20 cellular contexts compared by ENCODE assay signal in the genomic region with DNA sequence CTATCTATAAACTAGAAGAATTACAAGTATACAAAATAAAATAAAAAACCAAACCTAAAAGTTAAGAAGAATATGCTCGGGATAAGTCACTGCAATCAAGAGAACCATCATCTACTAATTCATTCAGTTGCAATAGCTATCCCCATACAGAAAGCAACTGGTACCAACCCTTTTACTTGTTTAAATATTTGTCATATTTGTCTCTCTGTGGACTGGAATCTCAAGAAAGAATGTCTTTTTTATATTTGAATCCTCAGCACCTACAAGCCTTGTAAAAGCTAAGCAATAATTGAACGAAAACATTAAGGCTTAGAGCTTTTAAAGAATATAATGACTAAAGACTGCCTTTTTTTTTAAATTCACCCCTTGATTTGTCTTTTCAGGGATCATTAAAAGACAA. TPM values are rescaled to one million over a fixed set of nuclear protein-coding genes. Genes with fewer than 3 reads are reported as not detected.
DNase-seq lines count a peak whose midpoint lies in the region; ATAC-seq, FAIRE-seq and TF ChIP-seq lines count a peak whose summit lies in the region.
"Had no signal": no experiment of that assay in that cellular context is flagged by ENCODE, and none has a peak within 500 bp of the region (broad histone marks: within the 10 kb centered on the region; RNA-seq: fewer than 3 reads in every experiment).

No MANE protein-coding gene starts in this region.

- no peak overlapping the region for H2AFZ ChIP-seq in IMR-90 (replicated peaks; ENCODE audit: low read length, poor library complexity)
- H2AFZ ChIP-seq in GM23338, result no peak overlapping the region

- no peaks in the 10 kb centered on the region for H3F3A ChIP-seq in GM23338 (replicated peaks; ENCODE audit: low read depth)

- H3K27me3 ChIP-seq in CD4-positive, alpha-beta memory T cell (ENCODE audit: insufficient read depth, low read length), result no peaks in the 10 kb centered on the region
- H3K27me3 ChIP-seq in IMR-90 (ENCODE audit: control insufficient read depth, insufficient read depth, low read length) (no peaks in the 10 kb centered on the region), GM23338 (ENCODE audit: insufficient read depth) (no peaks in the 10 kb centered on the region), thyroid gland (no peaks in the 10 kb centered on the region)

- H3K4me3 Mint-ChIP-seq in CD4-positive, alpha-beta memory T cell, result peak overlapping the region in 3 of 8 donors; percentile 20 to 22 (median 21)
- no peak overlapping the region for H3K4me3 Mint-ChIP-seq in stimulated activated effector memory CD8-positive, alpha-beta T cell treated with anti-CD3 and anti-CD28 coated beads, Interleukin-12 subunit alpha, Interleukin-12 subunit beta, amount 100 ng/mL, for 72 hours
- H3K4me3 Mint-ChIP-seq in GM23338, result no peak overlapping the region

- in situ Hi-C loops in IMR-90 (cut with MboI; ENCODE audit: low sequenced_read_pairs), result loop anchor here (25.0 kb wide), 2 partner anchors 574 to 699 kb away; no protein-coding TSS in a partner anchor

- peaks cover 41 to 63% (median 42%) of the 10 kb centered on the region in 4 donors for H3K4me1 Mint-ChIP-seq in CD4-positive, alpha-beta memory T cell
- H3K4me1 Mint-ChIP-seq in stimulated activated effector memory CD8-positive, alpha-beta T cell treated with anti-CD3 and anti-CD28 coated beads, Interleukin-12 subunit alpha, Interleukin-12 subunit beta, amount 100 ng/mL, for 72 hours, result peaks cover 39% of the 10 kb centered on the region
- H3K4me1 Mint-ChIP-seq in GM23338, result no peaks in the 10 kb centered on the region; the same call in 2 of the 3 replicates

- H2BK120ac ChIP-seq in IMR-90 (ENCODE audit: low read depth, low read length), result no peak overlapping the region

- no peak overlapping the region; a peak in 1 of 4 replicates for H4K8ac ChIP-seq in IMR-90 (ENCODE audit: low read depth in 2 of 2, low read length in 2 of 2)

- no peak overlapping the region for H3K23ac ChIP-seq in IMR-90 (ENCODE audit: low read depth, low read length)

- no peak overlapping the region for H3K18ac ChIP-seq in IMR-90 (ENCODE audit: low read depth, low read length)

- CTCF ChIA-PET in CD4-positive, alpha-beta memory T cell (lab: Charles Lee; ENCODE audit: partially characterized antibody), result interaction anchor here (1.4 to 7.2 kb wide), 4 partner anchors 85 to 316 kb away, joined by 4 to 117 read pairs (median 6); a partner anchor contains a TSS
- CTCF ChIA-PET in IMR-90 (lab: Yijun Ruan, JAX), result interaction anchor here (0.7 to 1.0 kb wide), 2 partner anchors 84 to 85 kb away, joined by 3 read pairs; no protein-coding TSS in a partner anchor

- TF ChIP-seq CTCF in IMR-90 (conservative IDR thresholded peaks at IDR 0.05; ENCODE audit: low read depth, low read length) (no peak), GM23338 (conservative IDR thresholded peaks at IDR 0.05; ENCODE audit: low read depth in 2 of 2) (no peak), thyroid gland (IDR thresholded peaks at IDR 0.05) (no peak)

- no peak for TF ChIP-seq POLR2A in IMR-90 (IDR thresholded peaks at IDR 0.05; ENCODE audit: low read depth, low read length)
- TF ChIP-seq POLR2A in thyroid gland (IDR thresholded peaks at IDR 0.05), result no peak

- peak overlapping the region in 5 of 7 donors; percentile 8 to 93 (median 72) for H3K27ac Mint-ChIP-seq in CD4-positive, alpha-beta memory T cell
- peak overlapping the region; percentile 96 for H3K27ac Mint-ChIP-seq in stimulated activated effector memory CD8-positive, alpha-beta T cell treated with anti-CD3 and anti-CD28 coated beads, Interleukin-12 subunit alpha, Interleukin-12 subunit beta, amount 100 ng/mL, for 72 hours
- no peak overlapping the region for H3K27ac Mint-ChIP-seq in GM23338

- H2AK9ac ChIP-seq in IMR-90 (replicated peaks; ENCODE audit: low read depth, low read length, poor library complexity), result no peak overlapping the region

- H3K36me3 Mint-ChIP-seq in CD4-positive, alpha-beta memory T cell, result peaks cover 4 to 11% of the 10 kb centered on the region in 2 donors
- peaks cover 6% of the 10 kb centered on the region for H3K36me3 Mint-ChIP-seq in stimulated activated effector memory CD8-positive, alpha-beta T cell treated with anti-CD3 and anti-CD28 coated beads, Interleukin-12 subunit alpha, Interleukin-12 subunit beta, amount 100 ng/mL, for 72 hours
- peaks cover 6% of the 10 kb centered on the region; the same call in 1 of the 3 replicates for H3K36me3 Mint-ChIP-seq in GM23338 (ENCODE audit: low read depth)

- H3K79me2 ChIP-seq in GM23338 (replicated peaks; ENCODE audit: insufficient read depth), result peaks cover 62% of the 10 kb centered on the region

- no peaks in the 10 kb centered on the region for H3K27me3 Mint-ChIP-seq in CD4-positive, alpha-beta memory T cell
- no peaks in the 10 kb centered on the region for H3K27me3 Mint-ChIP-seq in GM23338 (ENCODE audit: insufficient read depth, low read depth, poor library complexity)

- no peak overlapping the region for H3K56ac ChIP-seq in IMR-90 (ENCODE audit: extremely low read depth, insufficient read depth, low read length)

- no peaks in the 10 kb centered on the region for H3K9me3 Mint-ChIP-seq in CD4-positive, alpha-beta memory T cell
- no peaks in the 10 kb centered on the region for H3K9me3 Mint-ChIP-seq in stimulated activated effector memory CD8-positive, alpha-beta T cell treated with anti-CD3 and anti-CD28 coated beads, Interleukin-12 subunit alpha, Interleukin-12 subunit beta, amount 100 ng/mL, for 72 hours
- no peaks in the 10 kb centered on the region for H3K9me3 Mint-ChIP-seq in GM23338

- POLR2A ChIA-PET in CD4-positive, alpha-beta memory T cell (lab: Charles Lee; ENCODE audit: partially characterized antibody), result interaction anchor here (1.0 to 6.5 kb wide), 3 partner anchors 7 to 316 kb away, joined by 3 to 54 read pairs (median 4); a partner anchor contains a TSS
- POLR2A ChIA-PET in IMR-90 (lab: Charles Lee; ENCODE audit: unreplicated experiment), result no interaction called here

- no peaks in the 10 kb centered on the region for H3K9me2 ChIP-seq in GM23338 (ENCODE audit: insufficient read depth)
- H3K9me2 ChIP-seq: SK-N-SH had no signal

- peak; percentile 47 for FAIRE-seq in islet of Langerhans (lab: Jason Lieb, UNC)
- FAIRE-seq: H1 had no signal

- H3K36me3 ChIP-seq in CD4-positive, alpha-beta memory T cell (ENCODE audit: insufficient read depth, low read length), result no peaks in the 10 kb centered on the region
- H3K36me3 ChIP-seq in IMR-90 (ENCODE audit: control insufficient read depth, insufficient read depth, low read length), result peaks cover 2% of the 10 kb centered on the region; the same call in 1 of the 2 replicates
- no peaks in the 10 kb centered on the region for H3K36me3 ChIP-seq in GM23338 (ENCODE audit: insufficient read depth)
- H3K36me3 ChIP-seq in thyroid gland, result no peaks in the 10 kb centered on the region

- H2BK15ac ChIP-seq in IMR-90 (ENCODE audit: low read depth, low read length), result no peak overlapping the region

- no peaks in the 10 kb centered on the region; the same call in 1 of the 2 replicates for H4K20me1 ChIP-seq in IMR-90 (ENCODE audit: insufficient read depth, low read length)
- no peaks in the 10 kb centered on the region for H4K20me1 ChIP-seq in GM23338 (replicated peaks; ENCODE audit: insufficient read depth)

- H3K9me1 ChIP-seq in IMR-90 (ENCODE audit: insufficient read depth, low read length), result peaks cover 2% of the 10 kb centered on the region; the same call in 1 of the 2 replicates

- H3K4me1 ChIP-seq in CD4-positive, alpha-beta memory T cell (ENCODE audit: insufficient read depth, low read length), result peaks cover 63% of the 10 kb centered on the region
- no peaks in the 10 kb centered on the region for H3K4me1 ChIP-seq in IMR-90 (ENCODE audit: control insufficient read depth, insufficient read depth, low read length)
- no peaks in the 10 kb centered on the region; the same call in 1 of the 2 replicates for H3K4me1 ChIP-seq in GM23338 (ENCODE audit: insufficient read depth)
- peaks cover 0 to 5% of the 10 kb centered on the region in 2 donors for H3K4me1 ChIP-seq in thyroid gland

- ATAC-seq in IMR-90 (ENCODE audit: low read depth) (peak; percentile 86), GM23338 (no peak), GM19463 (IDR thresholded peaks at IDR 0.05; ENCODE audit: unreplicated experiment) (no peak)
- ATAC-seq in stimulated activated effector memory CD8-positive, alpha-beta T cell treated with anti-CD3 and anti-CD28 coated beads, Interleukin-12 subunit alpha, Interleukin-12 subunit beta, amount 100 ng/mL, for 72 hours, result no peak

- H3K14ac ChIP-seq in IMR-90 (replicated peaks; ENCODE audit: low read depth, low read length), result no peak overlapping the region

- no peak overlapping the region for H2BK20ac ChIP-seq in IMR-90 (ENCODE audit: low read depth, low read length)

- no peak overlapping the region for H3K9ac ChIP-seq in IMR-90 (ENCODE audit: low read depth, low read length)
- H3K9ac ChIP-seq: SK-N-SH had no signal

- dilution Hi-C loops in IMR-90 (cut with HindIII; ENCODE audit: low sequenced_read_pairs, unreplicated experiment), result no loop called here

- intact Hi-C loops in CD4-positive, alpha-beta memory T cell (cut with micrococcal nuclease), result loop anchor here (1.0 kb wide), 1 partner anchor 8 kb away; a partner anchor contains a TSS
- intact Hi-C loops in IMR-90 (cut with micrococcal nuclease) (loop anchor here (1.0 kb wide), 1 partner anchor 8 kb away; a partner anchor contains a TSS), thyroid gland (cut with DNase I) (no loop called here)

- no peak overlapping the region for H3K4me3 ChIP-seq in CD4-positive, alpha-beta memory T cell (ENCODE audit: low read length in 2 of 2)
- H3K4me3 ChIP-seq in IMR-90 (ENCODE audit: insufficient read depth, low read depth, low read length), result no peak overlapping the region
- H3K4me3 ChIP-seq in GM23338, result no peak overlapping the region
- H3K4me3 ChIP-seq in thyroid gland (replicated peaks in 1 of 3), result no peak overlapping the region

- TF ChIP-seq RAD21 in IMR-90 (IDR thresholded peaks at IDR 0.05; ENCODE audit: low read length), result no peak

- no peak overlapping the region for H3K4ac ChIP-seq in IMR-90 (ENCODE audit: low read depth, low read length)

- no peak for DNase-seq in CD4-positive, alpha-beta memory T cell
- no peak for DNase-seq in IMR-90
- DNase-seq in stimulated activated effector memory CD8-positive, alpha-beta T cell treated with anti-CD3 and anti-CD28 coated beads, Interleukin-12 subunit alpha, Interleukin-12 subunit beta, amount 100 ng/mL, for 72 hours (ENCODE audit: low spot score in 2 of 2), result no peak
- DNase-seq in GM23338 (ENCODE audit: low spot score), result no peak
- no peak for DNase-seq in thyroid gland
- DNase-seq: ACHN, AML-193, Caco-2, GDM1, NCI-H1417 treated with DMSO at 0.1 percent for 48 hours, NCI-H1930, NCI-H345, NCI-H524 treated with DMSO at 0.1 percent for 48 hours, SHP77 treated with DMSO at 0.1 percent for 48 hours, SK-N-SH had no signal

- H3K79me1 ChIP-seq in IMR-90 (ENCODE audit: low read depth in 1 of 2, low read length in 2 of 2), result peaks cover 5 to 7% of the 10 kb centered on the region in 2 experiments; a peak in 3 of 4 replicates

- WGBS in IMR-90 (ENCODE audit: extremely low coverage in 2 of 2, insufficient read length in 1 of 2), 2 experiments, result no CpG with 5 or more reads among the region's 2 CpGs
- 96 to 98% methylated on average over 2 of the region's 2 CpGs for WGBS in thyroid gland, 2 donors

- BruUV-seq in IMR-90 (replicated peaks; lab: Mats Ljungman, UMichigan), result no TSS peak

- no peak overlapping the region for H2AK5ac ChIP-seq in IMR-90 (ENCODE audit: low read depth, low read length)

- H3K4me2 ChIP-seq in IMR-90 (ENCODE audit: low read depth, low read length) (peak overlapping the region; percentile 45; the same call in 1 of the 2 replicates), GM23338 (no peak overlapping the region)
- H3K4me2 ChIP-seq: SK-N-SH had no signal

- H2BK5ac ChIP-seq in IMR-90 (ENCODE audit: low read depth, low read length, poor library complexity, severe bottlenecking), result no peak overlapping the region

- no peaks in the 10 kb centered on the region for H3K9me3 ChIP-seq in CD4-positive, alpha-beta memory T cell (ENCODE audit: control insufficient read depth in 1 of 2, low read length in 2 of 2)
- no peaks in the 10 kb centered on the region for H3K9me3 ChIP-seq in IMR-90 (ENCODE audit: control insufficient read depth, insufficient read depth, low read length)
- no peaks in the 10 kb centered on the region for H3K9me3 ChIP-seq in thyroid gland
- H3K9me3 ChIP-seq: Caco-2, SK-N-SH had no signal

- H3K27ac ChIP-seq in CD4-positive, alpha-beta memory T cell (ENCODE audit: low read depth, low read length), result peak overlapping the region; percentile 39
- H3K27ac ChIP-seq in IMR-90 (ENCODE audit: insufficient read depth, low read length), result no peak overlapping the region
- H3K27ac ChIP-seq in GM23338 (ENCODE audit: low read depth), result no peak overlapping the region
- H3K27ac ChIP-seq in thyroid gland, result no peak overlapping the region
- H3K27ac ChIP-seq: C4-2B had no signal

- no peak overlapping the region for H4K91ac ChIP-seq in IMR-90 (ENCODE audit: insufficient read depth, low read depth, low read length)

- no peak overlapping the region for H4K5ac ChIP-seq in IMR-90 (ENCODE audit: low read depth, low read length)

RNA-seq across cellular contexts. Expression of a gene that starts 7.9 kb away (rescaled TPM):
- total RNA-seq in CD4-positive, alpha-beta memory T cell, result 10 to 100 TPM; 97.3 to 98.3 TPM
- 10 to 100 TPM; 60.0 to 60.4 TPM for polyA plus RNA-seq in CD4-positive, alpha-beta memory T cell
- total RNA-seq in IMR-90 (2012; rRNA removed) (10.4 and 20.0 TPM in 2 replicates), thyroid gland (100 to 1,000 TPM in 1 of 4 donors, 10 to 100 TPM in 3; 48.2 to 111 (median 64.7) TPM)
- polyA plus RNA-seq in IMR-90 (2012; rRNA removed) (10.1 and 12.3 TPM in 2 replicates), GM23338 (2016; fragmentation: Nextera tagmentation; extraction: Ambion mirVana) (48.1 and 51.5 TPM in 2 replicates)
- 1.7 and 2.0 TPM in 2 replicates for polyA plus RNA-seq in IMR-90 (2012; cell fraction: cytosol; rRNA removed)
- polyA plus RNA-seq in IMR-90 (2012; cell fraction: nucleus; rRNA removed; ENCODE audit: low replicate concordance), result 6.4 and 25.9 TPM in 2 replicates
- 29.8 and 46.0 TPM in 2 replicates for total RNA-seq in GM23338 (2014; rRNA removed; shearing (Covaris generic))

RNA-seq across cellular contexts. Expression of a gene that starts 35.7 kb away (rescaled TPM):
- not detected for total RNA-seq in CD4-positive, alpha-beta memory T cell
- polyA plus RNA-seq in CD4-positive, alpha-beta memory T cell, result not detected
- total RNA-seq in IMR-90 (2012; rRNA removed), result under 0.01 and 0.18 TPM in 2 replicates
- 0.09 and 0.26 TPM in 2 replicates for polyA plus RNA-seq in IMR-90 (2012; rRNA removed)
- 0.05 and 0.07 TPM in 2 replicates for polyA plus RNA-seq in IMR-90 (2012; cell fraction: cytosol; rRNA removed)
- 0.01 and 0.15 TPM in 2 replicates for polyA plus RNA-seq in IMR-90 (2012; cell fraction: nucleus; rRNA removed; ENCODE audit: low replicate concordance)
- total RNA-seq in GM23338 (2014; rRNA removed; shearing (Covaris generic)), result not detected in 2 replicates
- polyA plus RNA-seq in GM23338 (2016; fragmentation: Nextera tagmentation; extraction: Ambion mirVana), result not detected in 2 replicates
- total RNA-seq in thyroid gland, result not detected
- total RNA-seq: H1, HT-29 had no signal
- polyA plus RNA-seq: H1 had no signal
